In genomic region chr17:80738020-80738380, GRCh38 we compare ENCODE assay signal across 15 cellular contexts.
DNase-seq lines count a peak whose midpoint lies in the region; ATAC-seq, FAIRE-seq and TF ChIP-seq lines count a peak whose summit lies in the region.
"Had no signal": no experiment of that assay in that cellular context is flagged by ENCODE, and none has a peak within 500 bp of the region (broad histone marks: within the 10 kb centered on the region; RNA-seq: fewer than 3 reads in every experiment).

No MANE protein-coding gene starts in this region.

- peaks cover 17% of the 10 kb centered on the region for H3K36me3 Mint-ChIP-seq in activated naive CD4-positive, alpha-beta T cell treated with anti-CD3 and anti-CD28 coated beads, Interleukin-2, amount 50 U/mL, for 24 hours
- H3K36me3 Mint-ChIP-seq in activated naive CD8-positive, alpha-beta T cell treated with anti-CD3 and anti-CD28 coated beads, Interleukin-2, amount 50 U/mL, for 24 hours (ENCODE audit: low read depth) = peaks cover 49% of the 10 kb centered on the region
- peaks cover 45% of the 10 kb centered on the region for H3K36me3 Mint-ChIP-seq in nephron progenitor cell (ENCODE audit: low read depth)

- FAIRE-seq in H54 (lab: Jason Lieb, UNC) = no peak

- peak; percentile 18 for ATAC-seq in HG03354 (IDR thresholded peaks at IDR 0.05; ENCODE audit: poor library complexity, severe bottlenecking, unreplicated experiment)
- ATAC-seq in activated naive CD8-positive, alpha-beta T cell treated with anti-CD3 and anti-CD28 coated beads, Interleukin-2, amount 50 U/mL, for 24 hours = no peak

- TF ChIP-seq POLR2A in H54 (IDR thresholded peaks at IDR 0.05; ENCODE audit: low read depth, low read length) = no peak

- peak overlapping the region; percentile 74 for H3K4me3 Mint-ChIP-seq in activated naive CD4-positive, alpha-beta T cell treated with anti-CD3 and anti-CD28 coated beads, Interleukin-2, amount 50 U/mL, for 24 hours
- H3K4me3 Mint-ChIP-seq in activated naive CD8-positive, alpha-beta T cell treated with anti-CD3 and anti-CD28 coated beads, Interleukin-2, amount 50 U/mL, for 24 hours = peak overlapping the region; percentile 33
- H3K4me3 Mint-ChIP-seq in nephron progenitor cell = no peak overlapping the region

- H3K27ac Mint-ChIP-seq in activated naive CD4-positive, alpha-beta T cell treated with anti-CD3 and anti-CD28 coated beads, Interleukin-2, amount 50 U/mL, for 24 hours = peak overlapping the region; percentile 61
- peak overlapping the region; percentile 69 for H3K27ac Mint-ChIP-seq in activated naive CD8-positive, alpha-beta T cell treated with anti-CD3 and anti-CD28 coated beads, Interleukin-2, amount 50 U/mL, for 24 hours
- no peak overlapping the region for H3K27ac Mint-ChIP-seq in nephron progenitor cell

- TF ChIP-seq CTCF in nephron progenitor cell (IDR thresholded peaks at IDR 0.05) = no peak

- peaks cover 82% of the 10 kb centered on the region for H3K4me1 Mint-ChIP-seq in activated naive CD4-positive, alpha-beta T cell treated with anti-CD3 and anti-CD28 coated beads, Interleukin-2, amount 50 U/mL, for 24 hours
- peaks cover 66% of the 10 kb centered on the region for H3K4me1 Mint-ChIP-seq in activated naive CD8-positive, alpha-beta T cell treated with anti-CD3 and anti-CD28 coated beads, Interleukin-2, amount 50 U/mL, for 24 hours
- peaks cover 37% of the 10 kb centered on the region for H3K4me1 Mint-ChIP-seq in nephron progenitor cell

- no peaks in the 10 kb centered on the region for H3K27me3 Mint-ChIP-seq in activated naive CD4-positive, alpha-beta T cell treated with anti-CD3 and anti-CD28 coated beads, Interleukin-2, amount 50 U/mL, for 24 hours
- H3K27me3 Mint-ChIP-seq in activated naive CD8-positive, alpha-beta T cell treated with anti-CD3 and anti-CD28 coated beads, Interleukin-2, amount 50 U/mL, for 24 hours = no peaks in the 10 kb centered on the region
- peaks cover 4% of the 10 kb centered on the region for H3K27me3 Mint-ChIP-seq in nephron progenitor cell (ENCODE audit: low read depth, poor library complexity)

- no peaks in the 10 kb centered on the region for H3K9me3 Mint-ChIP-seq in activated naive CD4-positive, alpha-beta T cell treated with anti-CD3 and anti-CD28 coated beads, Interleukin-2, amount 50 U/mL, for 24 hours
- peaks cover 4% of the 10 kb centered on the region for H3K9me3 Mint-ChIP-seq in activated naive CD8-positive, alpha-beta T cell treated with anti-CD3 and anti-CD28 coated beads, Interleukin-2, amount 50 U/mL, for 24 hours
- H3K9me3 Mint-ChIP-seq in nephron progenitor cell = peaks cover 29% of the 10 kb centered on the region

- DNase-seq in activated naive CD4-positive, alpha-beta T cell treated with Interleukin-2 at 50 U/mL for 16 hours = no peak
- DNase-seq in activated naive CD8-positive, alpha-beta T cell treated with anti-CD3 and anti-CD28 coated beads, Interleukin-2, amount 50 U/mL, for 24 hours = no peak
- no peak for DNase-seq in nephron progenitor cell
- DNase-seq in H54 (ENCODE audit: insufficient read length, low spot score) = no peak
- DNase-seq in A172 (ENCODE audit: low spot score) = no peak
- no peak for DNase-seq in NCI-H1930 (lab: John Stamatoyannopoulos, UW)
- DNase-seq: activated CD8-positive, alpha-beta memory T cell treated with anti-CD3 and anti-CD28 coated beads, Interleukin-2, amount 50 U/mL, for 4 hours; amniotic stem cell; dermis blood vessel endothelial cell; DMS53; mammary epithelial cell; NCI-H2029; NCI-H82 had no signal
